In the genomic region with DNA sequence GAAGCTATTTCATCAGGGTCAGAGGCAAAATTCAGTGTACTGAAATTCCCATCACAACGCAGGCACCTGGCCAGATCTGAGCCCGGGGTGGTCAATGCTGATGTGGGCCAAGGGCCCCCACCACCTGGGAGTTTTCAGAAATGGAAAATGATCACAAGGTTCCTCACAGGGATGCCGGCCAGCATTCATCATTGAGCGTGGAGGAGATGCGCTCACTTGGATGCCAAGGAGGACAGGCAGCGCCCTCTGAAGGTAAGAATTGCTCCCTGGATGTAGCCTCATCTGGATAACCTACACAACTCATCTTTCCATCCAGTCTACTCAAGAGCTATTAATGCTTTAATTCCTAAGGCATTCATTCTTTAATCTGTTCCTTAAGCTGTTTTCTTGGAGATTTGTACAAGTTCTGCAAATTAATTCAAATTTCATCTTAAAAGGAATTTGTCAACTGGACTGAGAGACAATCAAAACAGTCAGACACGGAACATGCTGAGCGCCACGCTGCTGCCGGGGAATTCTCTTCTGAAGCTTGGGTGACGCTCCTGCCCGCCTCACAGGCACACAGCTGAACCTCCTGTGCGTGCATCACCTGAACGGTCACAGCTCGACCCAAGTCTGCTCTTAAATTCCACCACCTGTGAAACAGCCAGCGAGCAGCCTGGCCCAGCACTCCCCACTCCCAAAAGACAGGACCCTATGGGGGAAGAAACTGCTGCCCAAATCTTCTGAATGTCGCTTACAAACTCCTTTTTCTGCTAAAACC, we compare ENCODE assay signal across 10 cellular contexts.
DNase-seq lines count a peak whose midpoint lies in the region; ATAC-seq and TF ChIP-seq lines count a peak whose summit lies in the region.
"Had no signal": no experiment of that assay in that cellular context is flagged by ENCODE, and none has a peak within 500 bp of the region (broad histone marks: within the 10 kb centered on the region; RNA-seq: fewer than 3 reads in every experiment).

No MANE protein-coding gene starts in this region.

- H3K27ac ChIP-seq in DND-41 (ENCODE audit: low read length) = peak overlapping the region; percentile 37; the same call in 1 of the 2 replicates
- no peak overlapping the region for H3K27ac ChIP-seq in mesenchymal stem cell (ENCODE audit: low read length, poor library complexity, severe bottlenecking)

- H3K79me1 ChIP-seq in mesenchymal stem cell (replicated peaks; ENCODE audit: low read length, poor library complexity, severe bottlenecking) = peaks cover 45% of the 10 kb centered on the region

- TF ChIP-seq POLR2A in NB4 (IDR thresholded peaks at IDR 0.05; ENCODE audit: extremely low read depth, insufficient read length) = no peak

- H3K9me3 ChIP-seq in DND-41 (ENCODE audit: insufficient read depth, low read length, severe bottlenecking) (no peaks in the 10 kb centered on the region), MG63 (peaks cover 2% of the 10 kb centered on the region; the same call in 1 of the 2 replicates), mesenchymal stem cell (ENCODE audit: control insufficient read depth, low read length) (no peaks in the 10 kb centered on the region)

- no peak overlapping the region for H4K8ac ChIP-seq in mesenchymal stem cell (ENCODE audit: low read length)

- H3K9ac ChIP-seq in DND-41 (ENCODE audit: low read depth, low read length) = no peak overlapping the region
- no peak overlapping the region for H3K9ac ChIP-seq in mesenchymal stem cell (ENCODE audit: low read length)

- H3K27me3 ChIP-seq in DND-41 (ENCODE audit: insufficient read depth, low read length, poor library complexity) (no peaks in the 10 kb centered on the region), MG63 (no peaks in the 10 kb centered on the region), mesenchymal stem cell (ENCODE audit: control insufficient read depth in 1 of 2, insufficient read depth in 1 of 2, low read length in 2 of 2) (no peaks in the 10 kb centered on the region)

- H3K79me2 ChIP-seq in DND-41 (ENCODE audit: insufficient read depth, low read length) = peaks cover 100% of the 10 kb centered on the region

- no peak overlapping the region for H3K23ac ChIP-seq in mesenchymal stem cell (ENCODE audit: low read length in 2 of 2)

- H3K36me3 ChIP-seq in DND-41 (ENCODE audit: insufficient read depth, low read length) (peaks cover 100% of the 10 kb centered on the region), MG63 (peaks cover 7% of the 10 kb centered on the region; the same call in 1 of the 2 replicates), mesenchymal stem cell (ENCODE audit: control insufficient read depth in 1 of 2, insufficient read depth in 2 of 2, low read depth in 1 of 2, low read length in 2 of 2) (peaks cover 6 to 35% of the 10 kb centered on the region in 2 experiments)

- H2BK120ac ChIP-seq in mesenchymal stem cell (ENCODE audit: low read depth, low read length) = no peak overlapping the region

- DNase-seq in DND-41 = no peak
- DNase-seq in NB4 (ENCODE audit: low read depth) = no peak
- peak in 1 of 2 donors; percentile 16 for DNase-seq in foreskin fibroblast
- peak; percentile 89 for DNase-seq in pons (ENCODE audit: low spot score)
- no peak for DNase-seq in D341Med (ENCODE audit: low spot score)
- DNase-seq in MG63 = no peak
- no peak for DNase-seq in mesenchymal stem cell
- DNase-seq: NCI-H524; stimulated activated naive CD4-positive, alpha-beta T cell treated with Interleukin-2 at 50 U/mL for 16 hours had no signal

- no peak overlapping the region for H2AFZ ChIP-seq in DND-41 (ENCODE audit: low read depth, low read length)
- no peak overlapping the region for H2AFZ ChIP-seq in mesenchymal stem cell (ENCODE audit: low read depth, low read length)

- H4K20me1 ChIP-seq in DND-41 (ENCODE audit: insufficient read depth, low read length) = peaks cover 97% of the 10 kb centered on the region

- no peak overlapping the region for H3K18ac ChIP-seq in mesenchymal stem cell (ENCODE audit: low read depth in 1 of 2, low read length in 2 of 2)

- ATAC-seq in DND-41 (ENCODE audit: insufficient read depth, low read depth) (no peak), GM18519 (IDR thresholded peaks at IDR 0.05; ENCODE audit: low FRiP score, unreplicated experiment) (no peak)

- no peak overlapping the region for H3K14ac ChIP-seq in mesenchymal stem cell (ENCODE audit: low read length in 2 of 2)

- no peak overlapping the region for H4K91ac ChIP-seq in mesenchymal stem cell (ENCODE audit: low read length)

- H3K4me3 ChIP-seq in DND-41 (ENCODE audit: low read depth in 1 of 2, low read length in 2 of 2) (no peak overlapping the region), NB4 (ENCODE audit: low read depth, low read length) (no peak overlapping the region), foreskin fibroblast (ENCODE audit: low read depth in 1 of 2, low read length in 2 of 2) (no peak overlapping the region), MG63 (no peak overlapping the region), mesenchymal stem cell (ENCODE audit: insufficient read depth in 1 of 2, low read depth in 1 of 2, low read length in 2 of 2) (no peak overlapping the region)

- no peak overlapping the region for H2AK5ac ChIP-seq in mesenchymal stem cell (ENCODE audit: low read length, severe bottlenecking)

- no peak overlapping the region for H3K4ac ChIP-seq in mesenchymal stem cell (ENCODE audit: low read depth in 1 of 2, low read length in 2 of 2)

- no peak overlapping the region for H2BK15ac ChIP-seq in mesenchymal stem cell (ENCODE audit: low read depth, poor library complexity, severe bottlenecking)

- TF ChIP-seq CTCF in DND-41 (IDR thresholded peaks at IDR 0.05; ENCODE audit: borderline replicate concordance, extremely low read depth, low read length, poor library complexity, severe bottlenecking) (peak; percentile 43), NB4 (IDR thresholded peaks at IDR 0.05; ENCODE audit: low read depth, low read length) (peak; percentile 35), foreskin fibroblast (IDR thresholded peaks at IDR 0.05; ENCODE audit: low read depth, low read length) (peak; percentile 9)

- WGBS in mesenchymal stem cell = 89% methylated on average over 17 of the region's 17 CpGs

- H2BK12ac ChIP-seq in mesenchymal stem cell (ENCODE audit: low read length in 2 of 2) = no peak overlapping the region

- no peak overlapping the region for H2BK5ac ChIP-seq in mesenchymal stem cell (ENCODE audit: low read depth, low read length, poor library complexity, severe bottlenecking)

- H3K4me2 ChIP-seq in DND-41 (ENCODE audit: insufficient read depth, low read length) (no peak overlapping the region), mesenchymal stem cell (ENCODE audit: low read length, poor library complexity, severe bottlenecking) (no peak overlapping the region)

- H3K4me1 ChIP-seq in DND-41 (ENCODE audit: insufficient read depth, low read length) = no peaks in the 10 kb centered on the region
- H3K4me1 ChIP-seq in mesenchymal stem cell (ENCODE audit: control insufficient read depth, insufficient read depth, low read depth, low read length) = peaks cover 10% of the 10 kb centered on the region
